1 cellular context compared by ENCODE assay signal in the genomic region with DNA sequence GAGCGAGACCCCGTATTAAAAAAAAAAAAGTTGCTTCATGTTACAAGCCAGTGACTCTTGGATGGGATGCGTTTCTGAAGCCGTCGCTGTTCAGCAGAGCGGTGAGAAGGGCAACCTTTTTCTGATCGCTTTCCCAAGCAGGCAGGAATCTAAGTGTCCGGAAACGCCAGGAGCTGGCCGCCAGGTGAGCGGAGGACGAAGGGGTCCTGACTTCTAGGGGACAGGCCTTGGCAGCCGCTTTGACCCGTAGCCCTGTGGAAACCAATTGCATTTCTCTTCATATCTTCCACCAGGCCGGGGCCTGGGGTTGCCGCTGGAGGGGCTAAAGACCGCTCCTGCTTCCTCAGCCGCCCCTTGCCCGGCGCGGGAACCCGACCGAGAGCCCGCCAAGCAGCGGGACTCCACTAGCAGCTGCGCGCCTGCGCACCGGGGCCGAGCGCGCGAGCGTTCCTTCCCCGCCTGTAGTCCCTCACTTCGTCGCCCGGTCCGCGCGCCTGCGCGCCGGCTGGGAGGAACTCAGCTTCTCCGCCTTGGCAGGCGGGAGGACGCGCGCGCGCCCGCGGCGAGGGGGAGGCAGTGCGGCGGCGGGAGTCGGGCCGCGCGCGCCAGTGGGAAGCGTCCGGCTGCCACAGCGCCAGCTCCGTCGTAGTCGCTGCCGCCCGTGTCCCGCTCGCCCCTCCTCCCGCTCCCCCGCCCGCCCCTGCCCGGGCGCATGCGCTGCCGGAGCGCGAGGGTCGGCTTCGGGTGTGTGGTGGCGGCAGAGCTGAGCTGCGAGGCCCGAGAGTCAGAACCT.
A peak's percentile ranks its signal among the peaks of the same experiment; 100 is the strongest.
TF ChIP-seq lines count a peak whose summit lies in the region.

A gene with protein sequence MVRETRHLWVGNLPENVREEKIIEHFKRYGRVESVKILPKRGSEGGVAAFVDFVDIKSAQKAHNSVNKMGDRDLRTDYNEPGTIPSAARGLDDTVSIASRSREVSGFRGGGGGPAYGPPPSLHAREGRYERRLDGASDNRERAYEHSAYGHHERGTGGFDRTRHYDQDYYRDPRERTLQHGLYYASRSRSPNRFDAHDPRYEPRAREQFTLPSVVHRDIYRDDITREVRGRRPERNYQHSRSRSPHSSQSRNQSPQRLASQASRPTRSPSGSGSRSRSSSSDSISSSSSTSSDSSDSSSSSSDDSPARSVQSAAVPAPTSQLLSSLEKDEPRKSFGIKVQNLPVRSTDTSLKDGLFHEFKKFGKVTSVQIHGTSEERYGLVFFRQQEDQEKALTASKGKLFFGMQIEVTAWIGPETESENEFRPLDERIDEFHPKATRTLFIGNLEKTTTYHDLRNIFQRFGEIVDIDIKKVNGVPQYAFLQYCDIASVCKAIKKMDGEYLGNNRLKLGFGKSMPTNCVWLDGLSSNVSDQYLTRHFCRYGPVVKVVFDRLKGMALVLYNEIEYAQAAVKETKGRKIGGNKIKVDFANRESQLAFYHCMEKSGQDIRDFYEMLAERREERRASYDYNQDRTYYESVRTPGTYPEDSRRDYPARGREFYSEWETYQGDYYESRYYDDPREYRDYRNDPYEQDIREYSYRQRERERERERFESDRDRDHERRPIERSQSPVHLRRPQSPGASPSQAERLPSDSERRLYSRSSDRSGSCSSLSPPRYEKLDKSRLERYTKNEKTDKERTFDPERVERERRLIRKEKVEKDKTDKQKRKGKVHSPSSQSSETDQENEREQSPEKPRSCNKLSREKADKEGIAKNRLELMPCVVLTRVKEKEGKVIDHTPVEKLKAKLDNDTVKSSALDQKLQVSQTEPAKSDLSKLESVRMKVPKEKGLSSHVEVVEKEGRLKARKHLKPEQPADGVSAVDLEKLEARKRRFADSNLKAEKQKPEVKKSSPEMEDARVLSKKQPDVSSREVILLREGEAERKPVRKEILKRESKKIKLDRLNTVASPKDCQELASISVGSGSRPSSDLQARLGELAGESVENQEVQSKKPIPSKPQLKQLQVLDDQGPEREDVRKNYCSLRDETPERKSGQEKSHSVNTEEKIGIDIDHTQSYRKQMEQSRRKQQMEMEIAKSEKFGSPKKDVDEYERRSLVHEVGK (N-terminal part only) (plus strand): TSS at position 608 of the 793 bp plus-strand sequence. CDS start 361 bp downstream, outside the sequence.

TF ChIP-seq in GM12878, 131 proteins besides CTCF, POLR2A, EP300 and RAD21 (continued from another document):
- TF ChIP-seq, protein P1, sequence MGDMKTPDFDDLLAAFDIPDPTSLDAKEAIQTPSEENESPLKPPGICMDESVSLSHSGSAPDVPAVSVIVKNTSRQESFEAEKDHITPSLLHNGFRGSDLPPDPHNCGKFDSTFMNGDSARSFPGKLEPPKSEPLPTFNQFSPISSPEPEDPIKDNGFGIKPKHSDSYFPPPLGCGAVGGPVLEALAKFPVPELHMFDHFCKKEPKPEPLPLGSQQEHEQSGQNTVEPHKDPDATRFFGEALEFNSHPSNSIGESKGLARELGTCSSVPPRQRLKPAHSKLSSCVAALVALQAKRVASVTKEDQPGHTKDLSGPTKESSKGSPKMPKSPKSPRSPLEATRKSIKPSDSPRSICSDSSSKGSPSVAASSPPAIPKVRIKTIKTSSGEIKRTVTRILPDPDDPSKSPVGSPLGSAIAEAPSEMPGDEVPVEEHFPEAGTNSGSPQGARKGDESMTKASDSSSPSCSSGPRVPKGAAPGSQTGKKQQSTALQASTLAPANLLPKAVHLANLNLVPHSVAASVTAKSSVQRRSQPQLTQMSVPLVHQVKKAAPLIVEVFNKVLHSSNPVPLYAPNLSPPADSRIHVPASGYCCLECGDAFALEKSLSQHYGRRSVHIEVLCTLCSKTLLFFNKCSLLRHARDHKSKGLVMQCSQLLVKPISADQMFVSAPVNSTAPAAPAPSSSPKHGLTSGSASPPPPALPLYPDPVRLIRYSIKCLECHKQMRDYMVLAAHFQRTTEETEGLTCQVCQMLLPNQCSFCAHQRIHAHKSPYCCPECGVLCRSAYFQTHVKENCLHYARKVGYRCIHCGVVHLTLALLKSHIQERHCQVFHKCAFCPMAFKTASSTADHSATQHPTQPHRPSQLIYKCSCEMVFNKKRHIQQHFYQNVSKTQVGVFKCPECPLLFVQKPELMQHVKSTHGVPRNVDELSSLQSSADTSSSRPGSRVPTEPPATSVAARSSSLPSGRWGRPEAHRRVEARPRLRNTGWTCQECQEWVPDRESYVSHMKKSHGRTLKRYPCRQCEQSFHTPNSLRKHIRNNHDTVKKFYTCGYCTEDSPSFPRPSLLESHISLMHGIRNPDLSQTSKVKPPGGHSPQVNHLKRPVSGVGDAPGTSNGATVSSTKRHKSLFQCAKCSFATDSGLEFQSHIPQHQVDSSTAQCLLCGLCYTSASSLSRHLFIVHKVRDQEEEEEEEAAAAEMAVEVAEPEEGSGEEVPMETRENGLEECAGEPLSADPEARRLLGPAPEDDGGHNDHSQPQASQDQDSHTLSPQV (IDR thresholded peaks at IDR 0.05), result no peak
- TF ChIP-seq ASH2L (IDR thresholded peaks at IDR 0.05; ENCODE audit: borderline replicate concordance, low read depth) (no peak), ZSCAN29 (IDR thresholded peaks at IDR 0.05) (no peak), KAT2A (conservative IDR thresholded peaks at IDR 0.05; ENCODE audit: control insufficient read depth, low read depth, low read length) (no peak), RELA (IDR thresholded peaks at IDR 0.05; ENCODE audit: borderline replicate concordance, partially characterized antibody) (peak; percentile 63), ZBED1 (IDR thresholded peaks at IDR 0.05; ENCODE audit: borderline replicate concordance) (no peak), PML (IDR thresholded peaks at IDR 0.05; ENCODE audit: low read length) (peak; percentile 35; the same call in 1 of the 2 replicates), IKZF1 (conservative IDR thresholded peaks at IDR 0.05) (peak; percentile 90), NBN (IDR thresholded peaks at IDR 0.05) (peak; percentile 67), NRF1 (conservative IDR thresholded peaks at IDR 0.05; ENCODE audit: low read depth, low read length) (peak; percentile 93), CHD4 (IDR thresholded peaks at IDR 0.05) (no peak), SP1 (IDR thresholded peaks at IDR 0.05; ENCODE audit: low read depth, low read length) (no peak), GATAD2B (conservative IDR thresholded peaks at IDR 0.05; ENCODE audit: low read depth) (peak; percentile 31; the same call in 1 of the 2 replicates), TBL1XR1 (IDR thresholded peaks at IDR 0.05; ENCODE audit: low read depth, low read length) (no peak), ZNF207 (IDR thresholded peaks at IDR 0.05; ENCODE audit: borderline replicate concordance) (0 out of 2 replicates have a peak, but pooled peaks have one; percentile 33), IRF4 (IDR thresholded peaks at IDR 0.05; ENCODE audit: low read depth, low read length) (no peak), ZNF24 (IDR thresholded peaks at IDR 0.05) (peak; percentile 37; the same call in 1 of the 2 replicates)
- TF ChIP-seq, protein P2, sequence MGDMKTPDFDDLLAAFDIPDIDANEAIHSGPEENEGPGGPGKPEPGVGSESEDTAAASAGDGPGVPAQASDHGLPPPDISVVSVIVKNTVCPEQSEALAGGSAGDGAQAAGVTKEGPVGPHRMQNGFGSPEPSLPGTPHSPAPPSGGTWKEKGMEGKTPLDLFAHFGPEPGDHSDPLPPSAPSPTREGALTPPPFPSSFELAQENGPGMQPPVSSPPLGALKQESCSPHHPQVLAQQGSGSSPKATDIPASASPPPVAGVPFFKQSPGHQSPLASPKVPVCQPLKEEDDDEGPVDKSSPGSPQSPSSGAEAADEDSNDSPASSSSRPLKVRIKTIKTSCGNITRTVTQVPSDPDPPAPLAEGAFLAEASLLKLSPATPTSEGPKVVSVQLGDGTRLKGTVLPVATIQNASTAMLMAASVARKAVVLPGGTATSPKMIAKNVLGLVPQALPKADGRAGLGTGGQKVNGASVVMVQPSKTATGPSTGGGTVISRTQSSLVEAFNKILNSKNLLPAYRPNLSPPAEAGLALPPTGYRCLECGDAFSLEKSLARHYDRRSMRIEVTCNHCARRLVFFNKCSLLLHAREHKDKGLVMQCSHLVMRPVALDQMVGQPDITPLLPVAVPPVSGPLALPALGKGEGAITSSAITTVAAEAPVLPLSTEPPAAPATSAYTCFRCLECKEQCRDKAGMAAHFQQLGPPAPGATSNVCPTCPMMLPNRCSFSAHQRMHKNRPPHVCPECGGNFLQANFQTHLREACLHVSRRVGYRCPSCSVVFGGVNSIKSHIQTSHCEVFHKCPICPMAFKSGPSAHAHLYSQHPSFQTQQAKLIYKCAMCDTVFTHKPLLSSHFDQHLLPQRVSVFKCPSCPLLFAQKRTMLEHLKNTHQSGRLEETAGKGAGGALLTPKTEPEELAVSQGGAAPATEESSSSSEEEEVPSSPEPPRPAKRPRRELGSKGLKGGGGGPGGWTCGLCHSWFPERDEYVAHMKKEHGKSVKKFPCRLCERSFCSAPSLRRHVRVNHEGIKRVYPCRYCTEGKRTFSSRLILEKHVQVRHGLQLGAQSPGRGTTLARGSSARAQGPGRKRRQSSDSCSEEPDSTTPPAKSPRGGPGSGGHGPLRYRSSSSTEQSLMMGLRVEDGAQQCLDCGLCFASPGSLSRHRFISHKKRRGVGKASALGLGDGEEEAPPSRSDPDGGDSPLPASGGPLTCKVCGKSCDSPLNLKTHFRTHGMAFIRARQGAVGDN (IDR thresholded peaks at IDR 0.05), result 0 out of 2 replicates have a peak, but pooled peaks have one; percentile 28
